ENCODE assay signal across 9 cellular contexts in genomic region chr6:30821862-30822784, GRCh38.
DNase-seq lines count a peak whose midpoint lies in the region; ATAC-seq and TF ChIP-seq lines count a peak whose summit lies in the region.
"Had no signal": no experiment of that assay in that cellular context is flagged by ENCODE, and none has a peak within 500 bp of the region (broad histone marks: within the 10 kb centered on the region; RNA-seq: fewer than 3 reads in every experiment).

No MANE protein-coding gene starts in this region.

- no peak for ATAC-seq in GM21619 (IDR thresholded peaks at IDR 0.05; ENCODE audit: unreplicated experiment)

- no peak for TF ChIP-seq POLR2A in adrenal gland (IDR thresholded peaks at IDR 0.05)
- no peak for TF ChIP-seq POLR2A in suprapubic skin (IDR thresholded peaks at IDR 0.05)

- no peak for TF ChIP-seq EP300 in suprapubic skin (IDR thresholded peaks at IDR 0.05)

- H3K4me1 ChIP-seq in HUES64 (ENCODE audit: insufficient read depth, low read length) (0 out of 2 replicates have a peak, but pooled peaks cover 4% of the 10 kb centered on the region), adrenal gland (replicated peaks in 1 of 2) (peaks cover 4 to 11% of the 10 kb centered on the region in 2 donors), suprapubic skin (peaks cover 57% of the 10 kb centered on the region)

- DNase-seq in DMS53 treated with DMSO at 0.1 percent for 48 hours (lab: John Stamatoyannopoulos, UW; ENCODE audit: unreplicated experiment) (peak; percentile 12), adrenal gland (no peak), inferior parietal cortex (ENCODE audit: extremely low spot score) (peak; percentile 70), suprapubic skin (ENCODE audit: low spot score in 2 of 2) (no peak), posterior vena cava (ENCODE audit: low spot score) (no peak)
- no peak for DNase-seq in stimulated activated CD4-positive, alpha-beta T cell treated with anti-CD3 and anti-CD28 coated beads, Interleukin-4, amount 100 ng/mL, for 4 hours
- DNase-seq: activated B cell treated with CpG ODN at 0.5 μM for 24 hours had no signal

- TF ChIP-seq CTCF in adrenal gland (IDR thresholded peaks at IDR 0.05), result peak; percentile 21 to 72 (median 64)
- TF ChIP-seq CTCF in suprapubic skin (IDR thresholded peaks at IDR 0.05), result peak in 1 of 2 donors; percentile 21

- intact Hi-C loops in adrenal gland (cut with DNase I) (loop anchor here in 1 of 2 donors (10.0 kb wide), 1 partner anchor 77 kb away; the partner anchor contains the start of genes FLOT1 and IER3), posterior vena cava (cut with DNase I) (loop anchor here in 1 of 2 donors (5.0 kb wide), 1 partner anchor 80 kb away; the partner anchor contains the start of genes FLOT1 and IER3)

- H3K27me3 ChIP-seq in HUES64 (ENCODE audit: insufficient read depth, low read length) (no peaks in the 10 kb centered on the region), adrenal gland (no peaks in the 10 kb centered on the region), suprapubic skin (no peaks in the 10 kb centered on the region)

- H3K9me3 ChIP-seq in HUES64 (ENCODE audit: insufficient read depth, low read depth, low read length) (no peaks in the 10 kb centered on the region), adrenal gland (replicated peaks in 1 of 3) (no peaks in the 10 kb centered on the region), suprapubic skin (no peaks in the 10 kb centered on the region)

- no peaks in the 10 kb centered on the region for H3K36me3 ChIP-seq in HUES64 (ENCODE audit: insufficient read depth, low read length)
- no peaks in the 10 kb centered on the region for H3K36me3 ChIP-seq in adrenal gland (replicated peaks in 1 of 2)
- H3K36me3 ChIP-seq in suprapubic skin, result no peaks in the 10 kb centered on the region

- H3K4me3 ChIP-seq in HUES64 (ENCODE audit: low read length) (no peak overlapping the region), adrenal gland (no peak overlapping the region), suprapubic skin (no peak overlapping the region)

- H3K27ac ChIP-seq in HUES64 (ENCODE audit: low read depth, low read length), result no peak overlapping the region
- no peak overlapping the region for H3K27ac ChIP-seq in adrenal gland
- peak overlapping the region; percentile 3 for H3K27ac ChIP-seq in suprapubic skin

- 0 out of 2 replicates have a peak overlapping the region, but pooled peaks have one; percentile 11 for H3K9ac ChIP-seq in HUES64 (ENCODE audit: low read depth, low read length)

- 72% methylated on average over 6 of the region's 6 CpGs for WGBS in HUES64
- 28 to 46% (median 41%) methylated on average over 6 of the region's 6 CpGs for WGBS in adrenal gland, 4 donors
- 31% methylated on average over 6 of the region's 6 CpGs for WGBS in suprapubic skin

Comparison
In these comparisons a context has a peak if more than half of its experiments do, and no peak if none do; other contexts are left out.
1. DNase-seq: peak in DMS53 treated with DMSO at 0.1 percent for 48 hours (single experiment) and inferior parietal cortex (single experiment); none in adrenal gland (0 of 7), suprapubic skin (0 of 2), stimulated activated CD4-positive, alpha-beta T cell treated with anti-CD3 and anti-CD28 coated beads, Interleukin-4, amount 100 ng/mL, for 4 hours (0 of 2) and posterior vena cava (single experiment).